ENCODE assay signal across 24 cellular contexts in genomic region chr19:28516415-28516872, GRCh38.
"Had no signal": no experiment of that assay in that cellular context is flagged by ENCODE, and none has a peak within 500 bp of the region (broad histone marks: within the 10 kb centered on the region; RNA-seq: fewer than 3 reads in every experiment).

No MANE protein-coding gene starts in this region.

- H3K9me3 Mint-ChIP-seq: immature natural killer cell; natural killer cell treated with Interleukin-12 subunit alpha and Interleukin-12 subunit beta and Interleukin-15 and Interleukin-18, amount 100 ng/mL, for 72 hours; neural crest cell had no signal

- H3K4me3 ChIP-seq: esophagus squamous epithelium, lung, pancreas, right lobe of liver, smooth muscle cell, stomach, thoracic aorta, tibial nerve, upper lobe of left lung had no signal

- DNase-seq: cortex of kidney; effector memory CD8-positive, alpha-beta T cell; erythroblast; esophagus squamous epithelium; foreskin melanocyte; hypothalamus; immature natural killer cell; pancreas; right lobe of liver; stimulated activated CD4-positive, alpha-beta T cell treated with anti-CD3 and anti-CD28 coated beads, Interleukin-12 subunit alpha, Interleukin-12 subunit beta, amount 100 ng/mL, for 4 hours; stimulated activated CD4-positive, alpha-beta T cell treated with anti-CD3 and anti-CD28 coated beads, Interleukin-1b, Interleukin-23, amount 100 ng/mL, for 48 hours; stimulated activated CD4-positive, alpha-beta T cell treated with anti-CD3 and anti-CD28 coated beads, Interleukin-4, amount 100 ng/mL, for 1 hour; stimulated activated CD8-positive, alpha-beta memory T cell treated with anti-CD3 and anti-CD28 coated beads, Interleukin-4, amount 100 ng/mL, for 48 hours; stimulated activated naive CD4-positive, alpha-beta T cell treated with Interleukin-2 at 50 U/mL for 16 hours; stomach; upper lobe of left lung had no signal

- H3K27ac Mint-ChIP-seq: effector memory CD8-positive, alpha-beta T cell; memory B cell; natural killer cell treated with Interleukin-12 subunit alpha and Interleukin-12 subunit beta and Interleukin-15 and Interleukin-18, amount 100 ng/mL, for 72 hours had no signal

- H3K27me3 Mint-ChIP-seq: effector memory CD8-positive, alpha-beta T cell; memory B cell; natural killer cell treated with Interleukin-12 subunit alpha and Interleukin-12 subunit beta and Interleukin-15 and Interleukin-18, amount 100 ng/mL, for 72 hours had no signal

- H3K36me3 ChIP-seq: esophagus squamous epithelium, neutrophil, pancreas, right lobe of liver, stomach, thoracic aorta, tibial nerve, upper lobe of left lung had no signal

- H3K27ac ChIP-seq: esophagus squamous epithelium, neutrophil, pancreas, stomach, thoracic aorta, tibial nerve, upper lobe of left lung had no signal

- H3K4me3 Mint-ChIP-seq: effector memory CD8-positive, alpha-beta T cell; immature natural killer cell; memory B cell; natural killer cell treated with Interleukin-12 subunit alpha and Interleukin-12 subunit beta and Interleukin-15 and Interleukin-18, amount 100 ng/mL, for 72 hours; neural crest cell had no signal

- H3K27me3 ChIP-seq: esophagus squamous epithelium, neutrophil, pancreas, right lobe of liver, stomach, tibial nerve, upper lobe of left lung had no signal

- H3K9me3 ChIP-seq: neutrophil, pancreas, right lobe of liver, stomach, thoracic aorta, tibial nerve, upper lobe of left lung had no signal

- H3K4me1 Mint-ChIP-seq: memory B cell, neural crest cell had no signal

- H3K4me1 ChIP-seq: esophagus squamous epithelium, pancreas, tibial nerve, upper lobe of left lung had no signal

- H3K36me3 Mint-ChIP-seq: memory B cell; natural killer cell treated with Interleukin-12 subunit alpha and Interleukin-12 subunit beta and Interleukin-15 and Interleukin-18, amount 100 ng/mL, for 72 hours had no signal

- ATAC-seq: effector memory CD8-positive, alpha-beta T cell; natural killer cell treated with Interleukin-12 subunit alpha and Interleukin-12 subunit beta and Interleukin-15 and Interleukin-18, amount 100 ng/mL, for 72 hours; pancreas had no signal
